8 cellular contexts compared by ENCODE assay signal in the genomic region with DNA sequence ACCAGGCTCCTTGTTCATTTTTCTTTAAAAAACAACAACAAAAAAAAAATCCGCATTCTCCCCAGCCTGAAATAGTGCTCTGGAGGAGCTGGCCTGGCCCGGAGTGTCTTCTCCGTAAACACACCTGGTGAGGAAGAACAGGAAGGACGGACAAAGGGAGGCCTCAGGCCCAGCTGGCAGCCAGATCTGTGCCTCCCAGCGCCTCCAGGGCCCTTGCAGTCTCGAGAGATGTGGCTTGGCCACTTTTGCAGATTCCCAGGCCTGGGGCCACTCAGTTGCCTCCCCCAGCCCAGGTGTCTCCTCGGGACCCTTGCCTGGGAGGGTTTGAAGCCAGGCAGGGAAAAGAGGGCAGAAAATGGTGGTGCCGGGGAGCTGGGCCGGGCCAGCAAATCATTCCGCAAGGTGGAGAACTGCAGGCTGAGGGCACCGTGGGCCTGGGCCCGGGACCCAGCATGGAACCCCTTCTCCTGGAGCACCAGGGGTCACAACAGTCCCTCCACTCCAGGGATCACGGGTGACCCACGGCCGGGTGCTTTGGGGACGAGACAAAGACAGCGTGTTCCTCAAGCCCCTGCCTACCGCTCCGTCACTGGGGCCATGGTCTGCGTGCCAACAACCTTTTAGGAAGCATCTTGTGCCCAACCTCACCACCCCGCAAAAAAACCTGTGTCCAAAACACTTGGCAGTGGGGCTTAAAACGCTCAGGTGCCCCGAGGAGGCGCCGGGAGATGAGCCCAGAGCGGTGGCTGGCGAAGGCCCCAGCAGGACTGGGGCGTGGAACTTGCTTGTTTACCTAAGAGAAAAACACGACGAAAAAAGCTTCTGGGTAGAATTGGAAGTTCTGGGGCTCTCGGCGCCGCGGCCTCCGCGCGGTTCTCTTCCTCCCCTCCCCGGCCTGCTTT.
DNase-seq lines count a peak whose midpoint lies in the region; ATAC-seq and TF ChIP-seq lines count a peak whose summit lies in the region.

No MANE protein-coding gene starts in this region.

- H3K36me3 ChIP-seq in HEK293 (ENCODE audit: control insufficient read depth in 2 of 2, insufficient read depth in 1 of 2, low read length in 2 of 2) (no peaks in the 10 kb centered on the region), endodermal cell (ENCODE audit: control insufficient read depth, insufficient read depth, low read length) (no peaks in the 10 kb centered on the region), mucosa of descending colon (ENCODE audit: low read depth) (no peaks in the 10 kb centered on the region), upper lobe of right lung (no peaks in the 10 kb centered on the region)

- H3K9me3 Mint-ChIP-seq in T-cell (no peaks in the 10 kb centered on the region), endodermal cell (no peaks in the 10 kb centered on the region)

- H3K4me1 Mint-ChIP-seq in T-cell = peaks cover 6 to 40% (median 26%) of the 10 kb centered on the region in 3 donors
- peaks cover 6% of the 10 kb centered on the region for H3K4me1 Mint-ChIP-seq in endodermal cell

- H3K27ac ChIP-seq in HEK293 (ENCODE audit: extremely low read depth, low read depth, low read length) (no peak overlapping the region), endodermal cell (ENCODE audit: low read depth, low read length) (no peak overlapping the region), upper lobe of right lung (peak overlapping the region; percentile 92)

- POLR2A ChIA-PET in HEK293 (lab: Yijun Ruan, JAX) (interaction anchor here (1.0 kb wide), 1 partner anchor 26 kb away, joined by 3 read pairs; no protein-coding TSS in a partner anchor), T-cell (lab: Charles Lee) (interaction anchor here in 1 of 2 donors (0.6 kb wide), 2 partner anchors 10 to 887 kb away, joined by 3 to 9 read pairs; no protein-coding TSS in a partner anchor)

- DNase-seq in T-cell = peak in 9 of 34 experiments; percentile 12 to 48 (median 28)
- peak; percentile 69 for DNase-seq in endodermal cell
- DNase-seq in mucosa of descending colon = peak in 2 of 3 donors; percentile 68 to 73
- DNase-seq in upper lobe of right lung = peak; percentile 74
- no peak for DNase-seq in inferior parietal cortex (ENCODE audit: extremely low spot score)

- no peaks in the 10 kb centered on the region for H3K9me3 ChIP-seq in HEK293 (ENCODE audit: control insufficient read depth, insufficient read depth, low read depth, low read length)
- H3K9me3 ChIP-seq in endodermal cell (ENCODE audit: control insufficient read depth, low read length) = no peaks in the 10 kb centered on the region
- no peaks in the 10 kb centered on the region for H3K9me3 ChIP-seq in mucosa of descending colon
- H3K9me3 ChIP-seq in upper lobe of right lung = no peaks in the 10 kb centered on the region

- peak overlapping the region; percentile 79 to 85 (median 82) for H3K4me3 Mint-ChIP-seq in T-cell
- H3K4me3 Mint-ChIP-seq in endodermal cell = peak overlapping the region; percentile 54

- TF ChIP-seq CTCF in HEK293 (tag by site-specific recombination; IDR thresholded peaks at IDR 0.05) (no peak), endodermal cell (conservative IDR thresholded peaks at IDR 0.05) (no peak), mucosa of descending colon (IDR thresholded peaks at IDR 0.05) (no peak), upper lobe of right lung (IDR thresholded peaks at IDR 0.05) (no peak)

- peak overlapping the region; percentile 93 to 94 for H3K27ac Mint-ChIP-seq in T-cell
- H3K27ac Mint-ChIP-seq in endodermal cell = peak overlapping the region; percentile 66

- H3K36me3 Mint-ChIP-seq in T-cell = no peaks in the 10 kb centered on the region
- H3K36me3 Mint-ChIP-seq in endodermal cell (ENCODE audit: low read depth) = no peaks in the 10 kb centered on the region

- intact Hi-C loops in mucosa of descending colon (cut with DNase I, micrococcal nuclease) = no loop called here
- intact Hi-C loops in upper lobe of right lung (cut with DNase I) = no loop called here

- peaks cover 40% of the 10 kb centered on the region for H3K27me3 ChIP-seq in endodermal cell (ENCODE audit: control insufficient read depth, insufficient read depth, low read length, poor library complexity, severe bottlenecking)
- no peaks in the 10 kb centered on the region for H3K27me3 ChIP-seq in upper lobe of right lung

- H3K4me1 ChIP-seq in HEK293 (ENCODE audit: control insufficient read depth, insufficient read depth, low read length) = no peaks in the 10 kb centered on the region
- no peaks in the 10 kb centered on the region for H3K4me1 ChIP-seq in endodermal cell (ENCODE audit: control insufficient read depth, insufficient read depth, low read length)
- H3K4me1 ChIP-seq in mucosa of descending colon (ENCODE audit: low read depth) = peaks cover 27% of the 10 kb centered on the region
- peaks cover 56% of the 10 kb centered on the region for H3K4me1 ChIP-seq in upper lobe of right lung

- no peak overlapping the region for H3K9ac ChIP-seq in endodermal cell (ENCODE audit: extremely low read depth, low read length, poor library complexity, severe bottlenecking)

- H3K4me3 ChIP-seq in HEK293 (ENCODE audit: low read depth, low read length) (no peak overlapping the region), endodermal cell (ENCODE audit: low read length) (peak overlapping the region; percentile 56), mucosa of descending colon (peak overlapping the region; percentile 30), upper lobe of right lung (peak overlapping the region; percentile 73)

- no peaks in the 10 kb centered on the region for H3K27me3 Mint-ChIP-seq in T-cell
- H3K27me3 Mint-ChIP-seq in endodermal cell (ENCODE audit: insufficient read depth) = peaks cover 21% of the 10 kb centered on the region

- CTCF ChIA-PET in HEK293 (lab: Yijun Ruan, JAX) (interaction anchor here (1.3 to 2.2 kb wide), 2 partner anchors 8 to 38 kb away, joined by 7 to 9 read pairs; no protein-coding TSS in a partner anchor), T-cell (lab: Charles Lee) (no interaction called here)

- WGBS in endodermal cell (ENCODE audit: insufficient coverage in 1 of 2, insufficient read length in 1 of 2), 2 experiments = 68 to 92% methylated on average over 15 to 38 of the region's 38 CpGs

- ATAC-seq in T-cell (replicated peaks in 1 of 4) = peak; percentile 54 to 66 (median 64)
- peak; percentile 74 for ATAC-seq in mucosa of descending colon
- peak; percentile 41 for ATAC-seq in upper lobe of right lung
- ATAC-seq in HG02588 (IDR thresholded peaks at IDR 0.05; ENCODE audit: unreplicated experiment) = no peak
- no peak for ATAC-seq in HG03175 (IDR thresholded peaks at IDR 0.05; ENCODE audit: unreplicated experiment)

TF ChIP-seq in HEK293, 187 proteins besides CTCF, POLR2A, EP300 and RAD21:
- TF ChIP-seq ZNF202 (tag by site-specific recombination; IDR thresholded peaks at IDR 0.05; ENCODE audit: borderline replicate concordance) (no peak), SALL2 (tag by site-specific recombination; IDR thresholded peaks at IDR 0.05; ENCODE audit: borderline replicate concordance) (no peak), ZBTB20 (tag by site-specific recombination; IDR thresholded peaks at IDR 0.05) (peak; percentile 71), ZNF155 (tag by site-specific recombination; IDR thresholded peaks at IDR 0.05) (no peak)

Comparison
In these comparisons a context has a peak if more than half of its experiments do, and no peak if none do; other contexts are left out.
1. ATAC-seq: peak in T-cell (4 of 4), mucosa of descending colon (single experiment) and upper lobe of right lung (single experiment); none in HG02588 (single experiment) and HG03175 (single experiment).